In genomic region chr3:58068126-58068809, GRCh38 we compare ENCODE assay signal across 17 cellular contexts.
DNase-seq lines count a peak whose midpoint lies in the region; ATAC-seq, FAIRE-seq and TF ChIP-seq lines count a peak whose summit lies in the region.
"Had no signal": no experiment of that assay in that cellular context is flagged by ENCODE, and none has a peak within 500 bp of the region (broad histone marks: within the 10 kb centered on the region; RNA-seq: fewer than 3 reads in every experiment).

No MANE protein-coding gene starts in this region.

- H3K27me3 Mint-ChIP-seq in activated T-cell treated with anti-CD3 and anti-CD28 coated beads, Interleukin-2, amount 50 U/mL, for 4 hours (ENCODE audit: low read depth): no peaks in the 10 kb centered on the region
- H3K27me3 Mint-ChIP-seq in naive thymus-derived CD8-positive, alpha-beta T cell: no peaks in the 10 kb centered on the region
- no peaks in the 10 kb centered on the region for H3K27me3 Mint-ChIP-seq in stimulated activated naive CD8-positive, alpha-beta T cell treated with anti-CD3 and anti-CD28 coated beads, Interleukin-15, amount 100 ng/mL, for 72 hours

- WGBS in H1 (ENCODE audit: extremely low coverage in 1 of 2, insufficient coverage in 1 of 2, insufficient read length in 1 of 2, insufficient replicate concordance in 2 of 2, low coverage in 1 of 2, low lambda C conversion rate in 2 of 2, missing lambda C conversion rate in 1 of 2), 2 experiments: 92% methylated on average over 2 of the region's 2 CpGs; no CpG with 5 or more reads in 1 of the 2 experiments

- POLR2A ChIA-PET in H1 (lab: Charles Lee; ENCODE audit: partially characterized antibody): interaction anchor here (0.8 to 1.4 kb wide), 4 partner anchors 9 to 67 kb away, joined by 3 to 7 read pairs (median 4); no protein-coding TSS in a partner anchor
- POLR2A ChIA-PET in naive thymus-derived CD8-positive, alpha-beta T cell (lab: Charles Lee): interaction anchor here (0.6 to 0.9 kb wide), 2 partner anchors 15 to 24 kb away, joined by 4 read pairs; no protein-coding TSS in a partner anchor

- peak overlapping the region; percentile 9 for H3K4me3 Mint-ChIP-seq in activated T-cell treated with anti-CD3 and anti-CD28 coated beads, Interleukin-2, amount 50 U/mL, for 4 hours
- H3K4me3 Mint-ChIP-seq in naive thymus-derived CD8-positive, alpha-beta T cell: peak overlapping the region in 1 of 10 donors; percentile 17
- no peak overlapping the region for H3K4me3 Mint-ChIP-seq in stimulated activated naive CD8-positive, alpha-beta T cell treated with anti-CD3 and anti-CD28 coated beads, Interleukin-15, amount 100 ng/mL, for 72 hours

- H3K9me3 Mint-ChIP-seq in activated T-cell treated with anti-CD3 and anti-CD28 coated beads, Interleukin-2, amount 50 U/mL, for 4 hours: no peaks in the 10 kb centered on the region
- no peaks in the 10 kb centered on the region for H3K9me3 Mint-ChIP-seq in naive thymus-derived CD8-positive, alpha-beta T cell
- H3K9me3 Mint-ChIP-seq in stimulated activated naive CD8-positive, alpha-beta T cell treated with anti-CD3 and anti-CD28 coated beads, Interleukin-15, amount 100 ng/mL, for 72 hours: no peaks in the 10 kb centered on the region

- peaks cover 3 to 16% (median 9%) of the 10 kb centered on the region in 4 experiments; a peak in 6 of 7 replicates for H3K4me1 ChIP-seq in H1 (replicated peaks in 1 of 4; ENCODE audit: control insufficient read depth in 3 of 4, insufficient read depth in 4 of 4, low read length in 3 of 4)

- H4K20me1 ChIP-seq in H1 (replicated peaks in 1 of 2; ENCODE audit: control insufficient read depth in 1 of 2, insufficient read depth in 2 of 2, low read length in 2 of 2): peaks cover 5 to 11% of the 10 kb centered on the region in 2 experiments

- no peak overlapping the region for H2BK20ac ChIP-seq in H1 (ENCODE audit: low read length)

- peaks cover 4 to 85% of the 10 kb centered on the region in 2 experiments; a peak in 3 of 4 replicates for H3K79me2 ChIP-seq in H1 (ENCODE audit: control insufficient read depth in 1 of 2, insufficient read depth in 2 of 2, low read length in 2 of 2)

- no peak overlapping the region for H3K27ac ChIP-seq in H1 (ENCODE audit: low read depth, low read length)
- no peak overlapping the region for H3K27ac ChIP-seq in WERI-Rb-1
- H3K27ac ChIP-seq: PC-9 had no signal

- H4K5ac ChIP-seq in H1 (ENCODE audit: insufficient read length, low read depth, low read length): no peak overlapping the region

- peak overlapping the region; percentile 71; the same call in 1 of the 2 replicates for H2AK5ac ChIP-seq in H1 (ENCODE audit: low read depth, low read length)

- peak overlapping the region; percentile 72; the same call in 1 of the 2 replicates for H4K8ac ChIP-seq in H1 (ENCODE audit: extremely low read depth, insufficient read depth, low read length)

- no peak overlapping the region; a peak in 1 of 7 replicates for H3K9ac ChIP-seq in H1 (replicated peaks in 1 of 4; ENCODE audit: extremely low read depth in 1 of 4, low read depth in 3 of 4, low read length in 3 of 4)

- TF ChIP-seq CTCF in H1 (IDR thresholded peaks at IDR 0.05; ENCODE audit: control extremely low read depth in 1 of 3, insufficient read depth in 1 of 3, low read depth in 1 of 3, low read length in 3 of 3) (no peak), WERI-Rb-1 (IDR thresholded peaks at IDR 0.05; ENCODE audit: low read depth, low read length) (no peak)

- no peak overlapping the region for H2AFZ ChIP-seq in H1 (ENCODE audit: low read length)
- H2AFZ ChIP-seq: PC-9 had no signal

- H3K4me1 Mint-ChIP-seq in activated T-cell treated with anti-CD3 and anti-CD28 coated beads, Interleukin-2, amount 50 U/mL, for 4 hours (ENCODE audit: low read depth): peaks cover 10% of the 10 kb centered on the region
- peaks cover 25 to 68% (median 33%) of the 10 kb centered on the region in 4 donors for H3K4me1 Mint-ChIP-seq in naive thymus-derived CD8-positive, alpha-beta T cell
- peaks cover 23% of the 10 kb centered on the region for H3K4me1 Mint-ChIP-seq in stimulated activated naive CD8-positive, alpha-beta T cell treated with anti-CD3 and anti-CD28 coated beads, Interleukin-15, amount 100 ng/mL, for 72 hours

- no peak overlapping the region; the same call in 1 of the 2 replicates for H2BK15ac ChIP-seq in H1 (ENCODE audit: low read length)

- no peaks in the 10 kb centered on the region for H3K36me3 ChIP-seq in H1 (ENCODE audit: control insufficient read depth in 2 of 4, insufficient read depth in 4 of 4, low read length in 3 of 4)
- no peaks in the 10 kb centered on the region for H3K36me3 ChIP-seq in WERI-Rb-1
- H3K36me3 ChIP-seq: thyroid gland had no signal

- H3K36me3 Mint-ChIP-seq in activated T-cell treated with anti-CD3 and anti-CD28 coated beads, Interleukin-2, amount 50 U/mL, for 4 hours (ENCODE audit: insufficient read depth): peaks cover 3% of the 10 kb centered on the region
- H3K36me3 Mint-ChIP-seq in naive thymus-derived CD8-positive, alpha-beta T cell: peaks cover 0 to 6% (median 1%) of the 10 kb centered on the region in 3 donors

- DNase-seq in activated T-cell treated with anti-CD3 and anti-CD28 coated beads, Interleukin-2, amount 50 U/mL, for 4 hours: no peak
- DNase-seq in activated T-cell treated with anti-CD3 and anti-CD28 coated beads, Interleukin-2, amount 50 U/mL, for 1 hour: no peak
- DNase-seq in H1 (ENCODE audit: low read depth in 1 of 2, low spot score in 2 of 2): no peak
- no peak for DNase-seq in naive thymus-derived CD8-positive, alpha-beta T cell
- DNase-seq in stimulated activated naive CD8-positive, alpha-beta T cell treated with anti-CD3 and anti-CD28 coated beads, Interleukin-15, amount 100 ng/mL, for 72 hours: no peak
- no peak for DNase-seq in NCI-H1694 (lab: John Stamatoyannopoulos, UW)
- DNase-seq in WERI-Rb-1: no peak
- DNase-seq: activated naive CD4-positive, alpha-beta T cell treated with anti-CD3 and anti-CD28 coated beads, Interleukin-2, amount 50 U/mL, for 16 hours; Calu3; Kasumi-1; NCI-H2171 treated with DMSO at 0.1 percent for 48 hours; PC-9; T1000; thyroid gland had no signal

- H3K4me3 ChIP-seq in H1 (ENCODE audit: extremely low read depth in 1 of 4, insufficient read depth in 2 of 4, low read depth in 3 of 4, low read length in 4 of 4) (no peak overlapping the region), WERI-Rb-1 (ENCODE audit: low read depth, low read length) (no peak overlapping the region)
- H3K4me3 ChIP-seq: PC-9, thyroid gland had no signal

- no peak overlapping the region for H4K91ac ChIP-seq in H1 (replicated peaks; ENCODE audit: insufficient read length, low read length)

- CTCF ChIA-PET in H1 (lab: Charles Lee; ENCODE audit: partially characterized antibody): interaction anchor here (1.1 to 1.3 kb wide), 2 partner anchors 13 to 15 kb away, joined by 3 to 5 read pairs; no protein-coding TSS in a partner anchor

- H3K23me2 ChIP-seq in H1 (ENCODE audit: low read depth, low read length): no peaks in the 10 kb centered on the region; the same call in 1 of the 2 replicates

- H2BK12ac ChIP-seq in H1 (ENCODE audit: low read depth, low read length): 0 out of 2 replicates have a peak overlapping the region, but pooled peaks have one; percentile 17

- no peaks in the 10 kb centered on the region for H3K27me3 ChIP-seq in H1 (replicated peaks in 1 of 4; ENCODE audit: control insufficient read depth in 3 of 4, extremely low read depth in 1 of 4, insufficient read depth in 3 of 4, low read length in 3 of 4)
- no peaks in the 10 kb centered on the region for H3K27me3 ChIP-seq in WERI-Rb-1 (ENCODE audit: insufficient read depth, low read depth, severe bottlenecking)
- H3K27me3 ChIP-seq: thyroid gland had no signal

- H3K23ac ChIP-seq in H1 (ENCODE audit: insufficient read length): no peak overlapping the region

- no peak overlapping the region for H2BK120ac ChIP-seq in H1 (replicated peaks; ENCODE audit: low read depth, low read length)

- H3K56ac ChIP-seq in H1 (replicated peaks; ENCODE audit: insufficient read length, low read depth, low read length): no peak overlapping the region

- TF ChIP-seq RAD21 in H1 (IDR thresholded peaks at IDR 0.05 in 1 of 2, conservative IDR thresholded peaks at IDR 0.05 in 1 of 2; ENCODE audit: low read depth in 2 of 2, low read length in 2 of 2): no peak

- no peak for FAIRE-seq in H1 (lab: Jason Lieb, UNC)
- FAIRE-seq: colon had no signal

- no peak overlapping the region for H3K14ac ChIP-seq in H1 (ENCODE audit: insufficient read length)

- peak overlapping the region in 7 of 10 donors; percentile 13 to 71 (median 42) for H3K27ac Mint-ChIP-seq in naive thymus-derived CD8-positive, alpha-beta T cell
- peak overlapping the region in 1 of 2 donors; percentile 0 for H3K27ac Mint-ChIP-seq in stimulated activated naive CD8-positive, alpha-beta T cell treated with anti-CD3 and anti-CD28 coated beads, Interleukin-15, amount 100 ng/mL, for 72 hours

- H3K9me3 ChIP-seq in H1 (ENCODE audit: insufficient read depth in 2 of 2, low read depth in 1 of 2, low read length in 1 of 2) (no peaks in the 10 kb centered on the region), WERI-Rb-1 (ENCODE audit: severe bottlenecking) (no peaks in the 10 kb centered on the region)
- H3K9me3 ChIP-seq: thyroid gland had no signal

- H2BK5ac ChIP-seq in H1 (ENCODE audit: low read depth, low read length): peak overlapping the region; percentile 60; the same call in 1 of the 2 replicates

- peaks cover 18% of the 10 kb centered on the region for H3K79me1 ChIP-seq in H1 (ENCODE audit: low read depth, low read length)

- no peak for TF ChIP-seq POLR2A in H1 (IDR thresholded peaks at IDR 0.05; ENCODE audit: control extremely low read depth in 1 of 2, low read depth in 2 of 2, low read length in 2 of 2)

- H3K4me2 ChIP-seq in H1 (ENCODE audit: insufficient read depth in 1 of 2, low read depth in 2 of 2, low read length in 2 of 2): no peak overlapping the region
- H3K4me2 ChIP-seq: PC-9 had no signal

- no peak for ATAC-seq in activated T-cell treated with anti-CD3 and anti-CD28 coated beads, Interleukin-2, amount 50 U/mL, for 4 hours
- ATAC-seq in naive thymus-derived CD8-positive, alpha-beta T cell: no peak
- no peak for ATAC-seq in stimulated activated naive CD8-positive, alpha-beta T cell treated with anti-CD3 and anti-CD28 coated beads, Interleukin-15, amount 100 ng/mL, for 72 hours
- no peak for ATAC-seq in HG03280 (IDR thresholded peaks at IDR 0.05; ENCODE audit: unreplicated experiment)
- ATAC-seq: sciatic nerve had no signal

- no peak overlapping the region for H3K4ac ChIP-seq in H1 (replicated peaks; ENCODE audit: insufficient read length, low read depth, low read length)

- no peak overlapping the region for H3K18ac ChIP-seq in H1 (ENCODE audit: extremely low read depth, low read length)

- no peak for TF ChIP-seq EP300 in H1 (IDR thresholded peaks at IDR 0.05; ENCODE audit: borderline replicate concordance in 1 of 2, low read depth in 2 of 2, low read length in 2 of 2)

TF ChIP-seq in H1, 55 proteins besides CTCF, POLR2A, EP300 and RAD21 (continues in another document):
- no peak for TF ChIP-seq MAFK (IDR thresholded peaks at IDR 0.05; ENCODE audit: low read depth, low read length)
- no peak for TF ChIP-seq SRF (IDR thresholded peaks at IDR 0.05; ENCODE audit: low read depth, low read length)
- TF ChIP-seq SIX5 (IDR thresholded peaks at IDR 0.05; ENCODE audit: low read depth, low read length): no peak
- TF ChIP-seq SUZ12 (IDR thresholded peaks at IDR 0.05; ENCODE audit: low read length): no peak
